1 cellular context compared by ENCODE assay signal in the genomic region with DNA sequence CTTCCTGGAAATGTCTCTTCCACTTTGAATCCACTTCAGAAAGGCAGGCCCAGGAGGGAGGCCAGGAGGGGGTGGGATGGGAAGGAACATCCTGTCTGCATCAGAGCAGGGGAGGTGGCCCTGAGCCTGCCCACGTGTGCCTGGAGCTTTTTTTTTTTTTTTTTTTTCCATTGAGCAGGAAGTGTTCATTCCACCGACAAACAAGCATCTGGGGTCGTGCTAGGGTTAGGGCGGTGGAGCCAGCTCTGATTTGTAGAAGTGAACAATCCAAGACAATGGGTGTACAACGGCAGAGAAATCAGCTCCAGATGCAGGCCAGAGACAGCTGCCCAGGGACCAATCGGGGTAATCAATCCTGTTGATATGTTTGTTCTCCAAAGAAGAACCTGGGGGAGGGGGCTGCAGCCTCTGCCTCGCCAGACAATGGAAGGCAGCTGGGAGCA.
TF ChIP-seq lines count a peak whose summit lies in the region.

No MANE protein-coding gene starts in this region.

TF ChIP-seq in IMR-90, 13 proteins besides CTCF, POLR2A, EP300 and RAD21 (continued from another document):
- TF ChIP-seq MXI1 (IDR thresholded peaks at IDR 0.05; ENCODE audit: borderline replicate concordance, low read depth, low read length) (peak; percentile 69; the same call in 1 of the 2 replicates), SMC3 (IDR thresholded peaks at IDR 0.05; ENCODE audit: low read depth, low read length) (0 out of 2 replicates have a peak, but pooled peaks have one; percentile 8), USF2 (IDR thresholded peaks at IDR 0.05; ENCODE audit: low read depth, low read length) (peak; percentile 91)
